ENCODE assay signal across 1 cellular context in the genomic region with DNA sequence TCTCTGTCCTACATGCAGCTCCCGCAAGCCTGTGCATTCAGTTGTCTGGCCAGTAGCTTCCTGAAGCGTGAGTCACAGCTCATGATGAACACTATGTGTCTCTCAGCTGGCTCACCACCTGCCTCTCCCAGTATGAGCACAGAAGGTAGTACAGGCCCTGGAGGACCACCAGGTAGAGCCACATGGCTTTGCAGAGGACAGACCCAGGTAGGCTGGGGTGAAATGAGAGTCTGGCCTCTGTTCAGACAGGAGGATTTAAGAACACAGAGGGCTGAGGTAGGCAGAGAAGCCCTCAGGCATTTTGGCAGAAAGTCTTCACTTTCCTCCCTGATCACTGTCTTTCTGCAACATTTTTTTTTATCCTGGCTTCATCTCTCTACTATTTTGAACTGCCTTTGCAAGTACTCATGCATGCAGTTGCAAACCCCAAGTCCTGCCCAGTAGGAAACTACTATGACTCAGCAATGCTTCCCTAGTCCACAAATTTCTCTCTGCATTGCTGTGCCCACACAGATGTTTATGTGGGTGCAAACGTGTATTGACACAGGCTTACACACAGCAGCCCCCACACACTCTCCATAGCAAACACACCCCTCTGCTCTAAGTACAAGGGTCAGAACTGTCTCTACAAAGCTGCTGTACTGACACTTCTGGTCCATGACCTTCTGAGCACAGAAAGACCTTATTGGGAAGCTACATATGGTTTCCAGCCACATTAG.
TF ChIP-seq lines count a peak whose summit lies in the region.

No MANE protein-coding gene starts in this region.

TF ChIP-seq in SK-N-SH, 30 proteins besides CTCF, POLR2A, EP300 and RAD21 (continued from another document):
- TF ChIP-seq NFIC (IDR thresholded peaks at IDR 0.05; ENCODE audit: borderline replicate concordance) (no peak), SIN3A (IDR thresholded peaks at IDR 0.05; ENCODE audit: borderline replicate concordance, low read depth, low read length) (no peak), TEAD4 (IDR thresholded peaks at IDR 0.05; ENCODE audit: borderline replicate concordance, insufficient read depth) (no peak), RXRA (IDR thresholded peaks at IDR 0.05; ENCODE audit: borderline replicate concordance, low read depth) (no peak), YY1 (IDR thresholded peaks at IDR 0.05; ENCODE audit: low read depth) (no peak), SMC3 (IDR thresholded peaks at IDR 0.05; ENCODE audit: low read depth, low read length) (no peak)
